9 cellular contexts compared by ENCODE assay signal in the genomic region with DNA sequence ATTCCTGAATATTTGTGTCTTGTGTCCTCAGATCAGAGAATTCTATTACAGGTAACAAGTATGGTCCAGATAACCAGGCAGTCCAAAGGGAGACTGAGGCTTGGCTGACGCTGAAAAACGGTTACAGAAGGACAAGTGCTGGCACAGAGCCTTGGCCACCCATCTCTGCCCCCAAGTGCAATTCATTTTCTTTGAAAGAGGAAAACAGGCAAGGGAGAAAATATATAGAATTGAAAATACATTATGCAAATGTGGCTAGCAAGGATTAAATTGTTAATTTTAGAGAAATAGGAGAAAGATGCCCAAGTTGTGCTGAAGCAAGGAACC. TPM values are rescaled to one million over a fixed set of nuclear protein-coding genes. Genes with fewer than 3 reads are reported as not detected.
DNase-seq lines count a peak whose midpoint lies in the region; ATAC-seq and TF ChIP-seq lines count a peak whose summit lies in the region.
"Had no signal": no experiment of that assay in that cellular context is flagged by ENCODE, and none has a peak within 500 bp of the region (broad histone marks: within the 10 kb centered on the region; RNA-seq: fewer than 3 reads in every experiment).

No MANE protein-coding gene starts in this region.

- H3K4me3 ChIP-seq in HAP-1 (peak overlapping the region; percentile 37), right cardiac atrium (ENCODE audit: low read length) (peak overlapping the region; percentile 91), skeletal muscle satellite cell (ENCODE audit: low read length) (peak overlapping the region; percentile 81)

- ATAC-seq in activated CD8-positive, alpha-beta T cell treated with anti-CD3 and anti-CD28 coated beads for 36 hours: no peak
- ATAC-seq in right cardiac atrium: no peak
- ATAC-seq in GM19467 (IDR thresholded peaks at IDR 0.05; ENCODE audit: unreplicated experiment): no peak
- no peak for ATAC-seq in HG03432 (IDR thresholded peaks at IDR 0.05; ENCODE audit: unreplicated experiment)

- H3K27me3 ChIP-seq in HAP-1 (ENCODE audit: low read depth) (no peaks in the 10 kb centered on the region), right cardiac atrium (ENCODE audit: control insufficient read depth, insufficient read depth) (no peaks in the 10 kb centered on the region), skeletal muscle satellite cell (ENCODE audit: control insufficient read depth, insufficient read depth, low read length) (no peaks in the 10 kb centered on the region)

- DNase-seq in HAP-1 (ENCODE audit: low spot score in 2 of 2): no peak
- DNase-seq in activated CD8-positive, alpha-beta T cell treated with anti-CD3 and anti-CD28 coated beads for 36 hours: no peak
- no peak for DNase-seq in right cardiac atrium
- DNase-seq in NCI-H2196 (lab: John Stamatoyannopoulos, UW; ENCODE audit: unreplicated experiment): no peak
- no peak for DNase-seq in foreskin melanocyte
- DNase-seq: islet precursor cell had no signal

- no peaks in the 10 kb centered on the region for H3K9me3 Mint-ChIP-seq in activated CD8-positive, alpha-beta T cell treated with anti-CD3 and anti-CD28 coated beads for 36 hours

- H3K27ac Mint-ChIP-seq in activated CD8-positive, alpha-beta T cell treated with anti-CD3 and anti-CD28 coated beads for 36 hours: no peak overlapping the region

- H3K36me3 Mint-ChIP-seq in activated CD8-positive, alpha-beta T cell treated with anti-CD3 and anti-CD28 coated beads for 36 hours (ENCODE audit: low read depth): peaks cover 5% of the 10 kb centered on the region

- POLR2A ChIA-PET in activated CD8-positive, alpha-beta T cell treated with anti-CD3 and anti-CD28 coated beads for 36 hours (lab: Charles Lee): interaction anchor here (1.6 kb wide), 1 partner anchor 156 kb away, joined by 5 read pairs; no protein-coding TSS in a partner anchor

- peaks cover 38% of the 10 kb centered on the region for H3K4me1 ChIP-seq in HAP-1
- peaks cover 4% of the 10 kb centered on the region for H3K4me1 ChIP-seq in right cardiac atrium (ENCODE audit: control insufficient read depth, insufficient read depth, low read length)
- H3K4me1 ChIP-seq in skeletal muscle satellite cell (ENCODE audit: control insufficient read depth, insufficient read depth, low read length): peaks cover 64% of the 10 kb centered on the region

- no peak for TF ChIP-seq CTCF in activated CD8-positive, alpha-beta T cell treated with anti-CD3 and anti-CD28 coated beads for 36 hours (IDR thresholded peaks at IDR 0.05)

- H3K4me1 Mint-ChIP-seq in activated CD8-positive, alpha-beta T cell treated with anti-CD3 and anti-CD28 coated beads for 36 hours (ENCODE audit: low read depth): peaks cover 10% of the 10 kb centered on the region

- intact Hi-C loops in activated CD8-positive, alpha-beta T cell treated with anti-CD3 and anti-CD28 coated beads for 36 hours (cut with micrococcal nuclease): loop anchor here (5.0 kb wide), 2 partner anchors 134 to 184 kb away; a partner anchor contains a TSS
- intact Hi-C loops in right cardiac atrium (cut with DNase I): loop anchor here in 3 of 4 donors (5.0 to 10.0 kb wide), 4 partner anchors 52 to 134 kb away; a partner anchor contains a TSS

- peak overlapping the region; percentile 78 for H3K27ac ChIP-seq in right cardiac atrium (ENCODE audit: low read length)

- no peaks in the 10 kb centered on the region for H3K9me3 ChIP-seq in HAP-1
- H3K9me3 ChIP-seq in right cardiac atrium (ENCODE audit: control insufficient read depth, low read length): no peaks in the 10 kb centered on the region
- H3K9me3 ChIP-seq in skeletal muscle satellite cell (replicated peaks; ENCODE audit: low read length): no peaks in the 10 kb centered on the region

- CTCF ChIA-PET in activated CD8-positive, alpha-beta T cell treated with anti-CD3 and anti-CD28 coated beads for 36 hours (lab: Charles Lee): interaction anchor here (0.9 to 6.8 kb wide), 5 partner anchors 14 to 196 kb away, joined by 3 to 123 read pairs (median 54); a partner anchor contains a TSS

- H3K4me3 Mint-ChIP-seq in activated CD8-positive, alpha-beta T cell treated with anti-CD3 and anti-CD28 coated beads for 36 hours: peak overlapping the region; percentile 77

- peaks cover 41% of the 10 kb centered on the region for H3K27me3 Mint-ChIP-seq in activated CD8-positive, alpha-beta T cell treated with anti-CD3 and anti-CD28 coated beads for 36 hours

- in situ Hi-C loops in HAP-1 (cut with MboI; ENCODE audit: low sequenced_read_pairs): no loop called here

- peak overlapping the region; percentile 80 for H3K9ac ChIP-seq in skeletal muscle satellite cell (ENCODE audit: low read depth, low read length)

- peaks cover 3% of the 10 kb centered on the region; the same call in 1 of the 2 replicates for H3K36me3 ChIP-seq in HAP-1 (replicated peaks)
- H3K36me3 ChIP-seq in skeletal muscle satellite cell (ENCODE audit: insufficient read depth, low read length): peaks cover 9% of the 10 kb centered on the region

- H3K4me2 ChIP-seq in skeletal muscle satellite cell (ENCODE audit: low read length): peak overlapping the region; percentile 96

- WGBS in right cardiac atrium: 39% methylated on average over 2 of the region's 2 CpGs

RNA-seq across cellular contexts. Expression of a gene that starts 1.2 kb away (rescaled TPM):
- total RNA-seq in activated CD8-positive, alpha-beta T cell treated with anti-CD3 and anti-CD28 coated beads for 36 hours: 1 to 10 TPM; 2.5 to 3.2 TPM
- total RNA-seq in right cardiac atrium: 100 to 1,000 TPM; 119 to 170 (median 138) TPM
- polyA plus RNA-seq in right cardiac atrium: 57.6 TPM
- total RNA-seq in skeletal muscle satellite cell (2012; rRNA removed): 1.0 and 13.1 TPM in 2 replicates

RNA-seq across cellular contexts. Expression of a gene that starts 29.8 kb away (rescaled TPM):
- 100 to 1,000 TPM; 192 to 210 TPM for total RNA-seq in activated CD8-positive, alpha-beta T cell treated with anti-CD3 and anti-CD28 coated beads for 36 hours
- 10 to 100 TPM; 49.1 to 60.2 (median 55.9) TPM for total RNA-seq in right cardiac atrium
- 49.8 TPM for polyA plus RNA-seq in right cardiac atrium
- total RNA-seq in skeletal muscle satellite cell (2012; rRNA removed): 55.3 and 65.4 TPM in 2 replicates

Comparison
In these comparisons a context has a peak if more than half of its experiments do, and no peak if none do; other contexts are left out.
1. H3K4me3 ChIP-seq: peak in every context shown above with its lines; median percentile 91 in right cardiac atrium; 81 in skeletal muscle satellite cell; 37 in HAP-1.
2. RNA of a gene that starts 1.2 kb away (total RNA-seq): 119 to 170 TPM in right cardiac atrium; 2.5 to 3.2 TPM in activated CD8-positive, alpha-beta T cell treated with anti-CD3 and anti-CD28 coated beads for 36 hours; every median in the first group is over 10 times any median in the second.